In genomic region chr22:32818446-32819115, GRCh38 we compare ENCODE assay signal across 21 cellular contexts. TPM values are rescaled to one million over a fixed set of nuclear protein-coding genes. Genes with fewer than 3 reads are reported as not detected.
DNase-seq lines count a peak whose midpoint lies in the region; TF ChIP-seq lines count a peak whose summit lies in the region.
"Had no signal": no experiment of that assay in that cellular context is flagged by ENCODE, and none has a peak within 500 bp of the region (broad histone marks: within the 10 kb centered on the region; RNA-seq: fewer than 3 reads in every experiment).

No MANE protein-coding gene starts in this region.

- no peaks in the 10 kb centered on the region for H4K20me1 ChIP-seq in H9 (ENCODE audit: control insufficient read depth, insufficient read depth, insufficient read length)

- H3K27me3 Mint-ChIP-seq in H9 (ENCODE audit: low read depth): no peaks in the 10 kb centered on the region; the same call in 1 of the 2 replicates
- H3K27me3 Mint-ChIP-seq: activated naive CD8-positive, alpha-beta T cell treated with anti-CD3 and anti-CD28 coated beads, Interleukin-2, amount 10 ng/mL, durations not matched to agents 7 days and 5 days; dendritic cell treated with granulocyte-macrophage colony-stimulating factor and Interleukin-4, amounts not matched to agents 40 ng/mL and 50 ng/mL, for 4 days had no signal

- H3K4me3 Mint-ChIP-seq in H9: no peak overlapping the region
- H3K4me3 Mint-ChIP-seq: activated naive CD8-positive, alpha-beta T cell treated with anti-CD3 and anti-CD28 coated beads, Interleukin-2, amount 10 ng/mL, durations not matched to agents 7 days and 5 days; CD8-positive, alpha-beta memory T cell; dendritic cell treated with granulocyte-macrophage colony-stimulating factor and Interleukin-4, amounts not matched to agents 40 ng/mL and 50 ng/mL, for 4 days had no signal

- H2BK5ac ChIP-seq in H9 (ENCODE audit: insufficient read length, low read length) (no peak overlapping the region), mesenchymal stem cell (ENCODE audit: low read depth, low read length, poor library complexity, severe bottlenecking) (no peak overlapping the region)

- H2BK12ac ChIP-seq in H9 (ENCODE audit: insufficient read length, low read depth, low read length) (no peak overlapping the region), mesenchymal stem cell (ENCODE audit: low read length in 2 of 2) (peak overlapping the region in 1 of 2 experiments; percentile 35)

- peaks cover 0 to 3% of the 10 kb centered on the region in 2 donors for H3K36me3 ChIP-seq in esophagus (ENCODE audit: control insufficient read depth in 2 of 2, insufficient read depth in 2 of 2, low read length in 1 of 2)
- H3K36me3 ChIP-seq in mesenchymal stem cell (ENCODE audit: control insufficient read depth in 1 of 2, insufficient read depth in 2 of 2, low read depth in 1 of 2, low read length in 2 of 2): peaks cover 0 to 73% of the 10 kb centered on the region in 2 experiments
- H3K36me3 ChIP-seq in subcutaneous abdominal adipose tissue (ENCODE audit: control insufficient read depth in 5 of 5, insufficient read depth in 5 of 5, low read length in 5 of 5): peaks cover 6 to 59% (median 27%) of the 10 kb centered on the region in 5 donors
- H3K36me3 ChIP-seq: left lung had no signal

- H3K4ac ChIP-seq in H9 (ENCODE audit: low read depth, low read length) (no peak overlapping the region), mesenchymal stem cell (ENCODE audit: low read depth in 1 of 2, low read length in 2 of 2) (peak overlapping the region in 1 of 2 experiments; percentile 14)

- H2BK15ac ChIP-seq in H9 (ENCODE audit: low read depth, low read length) (no peak overlapping the region), mesenchymal stem cell (ENCODE audit: low read depth, poor library complexity, severe bottlenecking) (no peak overlapping the region)

- H3K14ac ChIP-seq in H9 (ENCODE audit: insufficient read depth, low read length) (no peak overlapping the region), mesenchymal stem cell (ENCODE audit: low read length in 2 of 2) (no peak overlapping the region)

- no peak overlapping the region for H4K91ac ChIP-seq in H9 (ENCODE audit: insufficient read length, low read depth, low read length)
- H4K91ac ChIP-seq in mesenchymal stem cell (ENCODE audit: low read length): no peak overlapping the region

- H3K9me3 Mint-ChIP-seq in H9: no peaks in the 10 kb centered on the region
- H3K9me3 Mint-ChIP-seq: activated naive CD8-positive, alpha-beta T cell treated with anti-CD3 and anti-CD28 coated beads, Interleukin-2, amount 10 ng/mL, durations not matched to agents 7 days and 5 days; CD8-positive, alpha-beta memory T cell; dendritic cell treated with granulocyte-macrophage colony-stimulating factor and Interleukin-4, amounts not matched to agents 40 ng/mL and 50 ng/mL, for 4 days had no signal

- H3K18ac ChIP-seq in H9 (ENCODE audit: insufficient read length, low read depth, low read length) (no peak overlapping the region), mesenchymal stem cell (ENCODE audit: low read depth in 1 of 2, low read length in 2 of 2) (peak overlapping the region in 1 of 2 experiments; percentile 25)

- no peak overlapping the region for H3K4me2 ChIP-seq in H9 (ENCODE audit: insufficient read depth, insufficient read length, low read length)
- no peak overlapping the region for H3K4me2 ChIP-seq in mesenchymal stem cell (ENCODE audit: low read length, poor library complexity, severe bottlenecking)

- H3K4me3 ChIP-seq in esophagus (ENCODE audit: low read depth in 1 of 2, low read length in 2 of 2) (no peak overlapping the region), mesenchymal stem cell (ENCODE audit: insufficient read depth in 1 of 2, low read depth in 1 of 2, low read length in 2 of 2) (no peak overlapping the region), subcutaneous abdominal adipose tissue (ENCODE audit: low read depth in 1 of 5, low read length in 5 of 5) (no peak overlapping the region)
- H3K4me3 ChIP-seq: left lung had no signal

- H3K27me3 ChIP-seq in H9 (ENCODE audit: insufficient read depth, low read length) (no peaks in the 10 kb centered on the region), esophagus (ENCODE audit: control insufficient read depth in 1 of 2, insufficient read depth in 2 of 2, low read length in 2 of 2) (no peaks in the 10 kb centered on the region), mesenchymal stem cell (ENCODE audit: control insufficient read depth in 1 of 2, insufficient read depth in 1 of 2, low read length in 2 of 2) (no peaks in the 10 kb centered on the region), subcutaneous abdominal adipose tissue (ENCODE audit: control insufficient read depth in 5 of 5, insufficient read depth in 4 of 5, low read length in 5 of 5) (no peaks in the 10 kb centered on the region)
- H3K27me3 ChIP-seq: left lung had no signal

- no peak overlapping the region for H3K56ac ChIP-seq in H9 (ENCODE audit: insufficient read length, low read depth, low read length)

- peak overlapping the region; percentile 51 to 84 (median 81); a peak in 4 of 7 replicates for H3K27ac Mint-ChIP-seq in H9
- H3K27ac Mint-ChIP-seq: activated naive CD8-positive, alpha-beta T cell treated with anti-CD3 and anti-CD28 coated beads, Interleukin-2, amount 10 ng/mL, durations not matched to agents 7 days and 5 days; CD8-positive, alpha-beta memory T cell; dendritic cell treated with granulocyte-macrophage colony-stimulating factor and Interleukin-4, amounts not matched to agents 40 ng/mL and 50 ng/mL, for 4 days had no signal

- no peaks in the 10 kb centered on the region for H3K23me2 ChIP-seq in H9 (ENCODE audit: insufficient read length, low read depth, low read length, poor library complexity, severe bottlenecking)

- H3K27ac ChIP-seq in H9 (ENCODE audit: insufficient read length, low read depth, low read length) (no peak overlapping the region), esophagus (ENCODE audit: low read depth in 2 of 2, low read length in 1 of 2) (peak overlapping the region; percentile 21 to 44), mesenchymal stem cell (ENCODE audit: low read length, poor library complexity, severe bottlenecking) (no peak overlapping the region), subcutaneous abdominal adipose tissue (ENCODE audit: low read depth, low read length) (peak overlapping the region; percentile 26)
- H3K27ac ChIP-seq: epithelial cell of prostate had no signal

- H4K5ac ChIP-seq in H9 (ENCODE audit: insufficient read length, low read depth, low read length): no peak overlapping the region

- H2AFZ ChIP-seq in H9 (ENCODE audit: low read length): no peak overlapping the region
- H2AFZ ChIP-seq in mesenchymal stem cell (ENCODE audit: low read depth, low read length): no peak overlapping the region

- H3K36me3 Mint-ChIP-seq in H9 (ENCODE audit: insufficient read depth in 1 of 3, low read depth in 3 of 3): peaks cover 0 to 22% (median 20%) of the 10 kb centered on the region in 3 experiments; a peak in 4 of 7 replicates
- H3K36me3 Mint-ChIP-seq: activated naive CD8-positive, alpha-beta T cell treated with anti-CD3 and anti-CD28 coated beads, Interleukin-2, amount 10 ng/mL, durations not matched to agents 7 days and 5 days; CD8-positive, alpha-beta memory T cell had no signal

- no peak overlapping the region for H2BK20ac ChIP-seq in H9 (ENCODE audit: low read depth, low read length, poor library complexity, severe bottlenecking)

- H2AK5ac ChIP-seq in H9 (ENCODE audit: insufficient read length, low read length): no peak overlapping the region
- no peak overlapping the region for H2AK5ac ChIP-seq in mesenchymal stem cell (ENCODE audit: low read length, severe bottlenecking)

- DNase-seq in H9 (no peak), mesenchymal stem cell (no peak), pons (ENCODE audit: low spot score) (no peak), HPDE6-E6E7 (ENCODE audit: extremely low spot score) (no peak), NCI-H1930 (lab: John Stamatoyannopoulos, UW) (no peak)
- DNase-seq: activated CD4-positive, CD25-positive, alpha-beta regulatory T cell treated with anti-CD3 and anti-CD28 coated beads, Interleukin-2, amount 50 U/mL, for 72 hours; activated naive CD8-positive, alpha-beta T cell treated with anti-CD3 and anti-CD28 coated beads, Interleukin-2, amount 10 ng/mL, durations not matched to agents 7 days and 5 days; CD8-positive, alpha-beta memory T cell; Kasumi-1; left lung; NCI-H1048; NCI-H2029; NCI-H446; NK-92 treated with Interleukin-12 subunit alpha and Interleukin-12 subunit beta, amount 100 ng/mL, for 24 hours; stimulated activated CD4-positive, alpha-beta T cell treated with anti-CD3 and anti-CD28 coated beads, Interleukin-4, amount 100 ng/mL, for 24 hours; T-helper 9 cell had no signal

- H3K4me1 ChIP-seq in H9 (ENCODE audit: insufficient read depth, low read length): no peaks in the 10 kb centered on the region; the same call in 1 of the 2 replicates
- H3K4me1 ChIP-seq in esophagus (ENCODE audit: control insufficient read depth in 2 of 2, insufficient read depth in 2 of 2, low read length in 1 of 2): peaks cover 3 to 11% of the 10 kb centered on the region in 2 donors
- H3K4me1 ChIP-seq in mesenchymal stem cell (ENCODE audit: control insufficient read depth, insufficient read depth, low read depth, low read length): peaks cover 1% of the 10 kb centered on the region
- H3K4me1 ChIP-seq in subcutaneous abdominal adipose tissue (ENCODE audit: control insufficient read depth in 5 of 5, insufficient read depth in 5 of 5, low read length in 5 of 5): peaks cover 19 to 94% (median 83%) of the 10 kb centered on the region in 5 donors

- WGBS in H9 (ENCODE audit: extremely low coverage, insufficient read length, low lambda C conversion rate): no CpG with 5 or more reads among the region's 12 CpGs
- WGBS in esophagus, 2 donors: 69 to 76% methylated on average over 12 of the region's 12 CpGs
- 79% methylated on average over 9 of the region's 12 CpGs for WGBS in mesenchymal stem cell

- H3K79me1 ChIP-seq in H9 (ENCODE audit: insufficient read depth, low read depth, low read length, poor library complexity, severe bottlenecking) (no peaks in the 10 kb centered on the region), mesenchymal stem cell (replicated peaks; ENCODE audit: low read length, poor library complexity, severe bottlenecking) (no peaks in the 10 kb centered on the region)

- peaks cover 26 to 53% of the 10 kb centered on the region in 2 experiments for H3K4me1 Mint-ChIP-seq in H9
- H3K4me1 Mint-ChIP-seq: activated naive CD8-positive, alpha-beta T cell treated with anti-CD3 and anti-CD28 coated beads, Interleukin-2, amount 10 ng/mL, durations not matched to agents 7 days and 5 days; CD8-positive, alpha-beta memory T cell had no signal

- no peak overlapping the region for H3K23ac ChIP-seq in H9 (ENCODE audit: insufficient read length, low read depth, low read length)
- H3K23ac ChIP-seq in mesenchymal stem cell (ENCODE audit: low read length in 2 of 2): no peak overlapping the region

- H3K9ac ChIP-seq in H9 (ENCODE audit: extremely low read depth, insufficient read length, low read length) (no peak overlapping the region), mesenchymal stem cell (ENCODE audit: low read length) (peak overlapping the region; percentile 1), subcutaneous abdominal adipose tissue (ENCODE audit: low read length in 5 of 5) (peak overlapping the region in 3 of 5 donors; percentile 11 to 36 (median 33))

- H2BK120ac ChIP-seq in H9 (ENCODE audit: low read depth, low read length, poor library complexity, severe bottlenecking) (no peak overlapping the region), mesenchymal stem cell (ENCODE audit: low read depth, low read length) (no peak overlapping the region)

- H4K8ac ChIP-seq in H9 (replicated peaks; ENCODE audit: insufficient read length, low read depth, low read length): no peak overlapping the region
- peak overlapping the region; percentile 15 for H4K8ac ChIP-seq in mesenchymal stem cell (ENCODE audit: low read length)

- no peaks in the 10 kb centered on the region for H3K9me3 ChIP-seq in H9 (ENCODE audit: control insufficient read depth, low read depth, low read length)
- H3K9me3 ChIP-seq in esophagus (ENCODE audit: control insufficient read depth in 2 of 2, insufficient read depth in 1 of 2, low read depth in 1 of 2, low read length in 1 of 2): no peaks in the 10 kb centered on the region
- no peaks in the 10 kb centered on the region for H3K9me3 ChIP-seq in mesenchymal stem cell (ENCODE audit: control insufficient read depth, low read length)
- H3K9me3 ChIP-seq in subcutaneous abdominal adipose tissue (ENCODE audit: control insufficient read depth in 5 of 5, low read length in 5 of 5): no peaks in the 10 kb centered on the region
- H3K9me3 ChIP-seq: left lung had no signal

- no peaks in the 10 kb centered on the region for H3K79me2 ChIP-seq in H9 (ENCODE audit: insufficient read depth, low read length)

- TF ChIP-seq CTCF in H9 (conservative IDR thresholded peaks at IDR 0.05): no peak

- H3T11ph ChIP-seq in H9 (ENCODE audit: low read length): no peak overlapping the region

RNA-seq across cellular contexts. Expression of gene TIMP3, which starts 17.1 kb away (rescaled TPM):
- total RNA-seq in H9 (2021): 0.86 and 0.87 TPM in 2 replicates
- polyA plus RNA-seq in esophagus: 10 to 100 TPM in 1 of 2 donors, 1 to 10 TPM in 1; 8.9 to 24.7 TPM
- polyA plus RNA-seq in mesenchymal stem cell (2013, experiment 1 of 2): 319 TPM
- 317 TPM for polyA plus RNA-seq in mesenchymal stem cell (2013, experiment 2 of 2)
- total RNA-seq: HT-29 had no signal
- polyA plus RNA-seq: CD8-positive, alpha-beta memory T cell had no signal

Comparison
In these comparisons a context has a peak if more than half of its experiments do, and no peak if none do; other contexts are left out.
1. H3K27ac ChIP-seq: peak in esophagus (2 of 2) and subcutaneous abdominal adipose tissue (single experiment); none in H9 (single experiment) and mesenchymal stem cell (single experiment).